22 cellular contexts compared by ENCODE assay signal in genomic region chr10:3319811-3320226, GRCh38.
"Had no signal": no experiment of that assay in that cellular context is flagged by ENCODE, and none has a peak within 500 bp of the region (broad histone marks: within the 10 kb centered on the region; RNA-seq: fewer than 3 reads in every experiment).

No MANE protein-coding gene starts in this region.

- H3K4me3 Mint-ChIP-seq: dendritic cell treated with granulocyte-macrophage colony-stimulating factor and Interleukin-4, amounts not matched to agents 40 ng/mL and 50 ng/mL, for 4 days; endodermal cell had no signal

- H3K27ac Mint-ChIP-seq: dendritic cell treated with granulocyte-macrophage colony-stimulating factor and Interleukin-4, amounts not matched to agents 40 ng/mL and 50 ng/mL, for 4 days; effector memory CD8-positive, alpha-beta T cell; endodermal cell had no signal

- H3K9me3 Mint-ChIP-seq: effector memory CD8-positive, alpha-beta T cell had no signal

- DNase-seq: colonic mucosa; cortex of kidney; dermis blood vessel endothelial cell; dorsolateral prefrontal cortex; effector CD4-positive, alpha-beta T cell; effector CD8-positive, alpha-beta T cell; effector memory CD4-positive, alpha-beta T cell; effector memory CD8-positive, alpha-beta T cell; endodermal cell; erythroblast; esophagus squamous epithelium; foreskin fibroblast; foreskin keratinocyte; foreskin melanocyte; gastrocnemius medialis; glutamatergic neuron; head of caudate nucleus; heart left ventricle; heart right ventricle had no signal

- ATAC-seq: effector memory CD8-positive, alpha-beta T cell; esophagus mucosa; foreskin keratinocyte; gastrocnemius medialis; gastroesophageal sphincter; heart left ventricle had no signal
